8 cellular contexts compared by ENCODE assay signal in the genomic region with DNA sequence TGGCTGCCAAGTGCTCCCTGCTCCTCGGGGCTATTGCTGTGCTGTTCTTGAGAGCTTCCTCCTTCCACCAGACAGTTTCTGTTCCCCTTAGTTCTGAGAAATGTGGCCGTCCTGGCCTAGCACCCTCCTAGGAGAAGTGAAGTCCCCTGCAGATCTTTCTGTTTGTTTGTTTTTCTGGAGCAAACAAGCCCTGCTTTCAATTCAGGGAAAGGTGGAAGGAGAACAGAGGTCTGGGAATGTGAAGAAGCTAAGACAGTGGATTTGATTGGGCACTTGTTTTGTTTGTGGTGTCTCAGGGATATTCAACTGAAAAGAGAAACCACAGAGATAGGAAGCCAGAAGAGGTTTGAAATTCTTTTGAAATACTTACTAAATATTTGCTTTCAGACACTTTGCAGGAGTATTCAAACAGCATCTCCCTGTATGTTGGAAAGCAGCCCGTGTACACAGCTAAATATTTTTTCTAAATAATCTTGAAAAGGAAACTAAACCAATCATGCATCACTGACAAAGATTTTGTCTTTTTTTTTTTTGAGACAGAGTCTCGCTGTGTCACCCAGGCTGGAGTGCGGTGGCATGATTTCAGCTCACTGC. TPM values are rescaled to one million over a fixed set of nuclear protein-coding genes. Genes with fewer than 3 reads are reported as not detected.
DNase-seq lines count a peak whose midpoint lies in the region; ATAC-seq and TF ChIP-seq lines count a peak whose summit lies in the region.

No MANE protein-coding gene starts in this region.

- no peak overlapping the region for H3K18ac ChIP-seq in neuronal stem cell (ENCODE audit: low read length)

- H3K4me3 ChIP-seq in BLaER1 treated with 17β-estradiol and CSF1 and Interleukin-3, amounts not matched to agents 10 nM and 100 nM: peak overlapping the region in 2 of 10 experiments; percentile 4 to 16; a peak in 3 of 20 replicates
- no peak overlapping the region for H3K4me3 ChIP-seq in colonic mucosa
- H3K4me3 ChIP-seq in neuronal stem cell (ENCODE audit: low read length in 2 of 2): no peak overlapping the region
- H3K4me3 ChIP-seq in HAP-1: no peak overlapping the region

- H2BK12ac ChIP-seq in neuronal stem cell (ENCODE audit: low read length): no peak overlapping the region

- H3K36me3 ChIP-seq in BLaER1 treated with 17β-estradiol and CSF1 and Interleukin-3, amounts not matched to agents 10 nM and 100 nM: no peaks in the 10 kb centered on the region
- H3K36me3 ChIP-seq in colonic mucosa (no peaks in the 10 kb centered on the region), neuronal stem cell (replicated peaks in 1 of 2; ENCODE audit: control insufficient read depth in 2 of 2, insufficient read depth in 2 of 2, low read length in 2 of 2) (no peaks in the 10 kb centered on the region), HAP-1 (replicated peaks) (no peaks in the 10 kb centered on the region)

- H3K27me3 ChIP-seq in BLaER1 treated with 17β-estradiol and CSF1 and Interleukin-3, amounts not matched to agents 10 nM and 100 nM: no peaks in the 10 kb centered on the region
- H3K27me3 ChIP-seq in colonic mucosa (no peaks in the 10 kb centered on the region), neuronal stem cell (ENCODE audit: control insufficient read depth in 3 of 3, insufficient read depth in 3 of 3, low read depth in 1 of 3, low read length in 3 of 3) (peaks cover 0 to 16% (median 0%) of the 10 kb centered on the region in 3 experiments), HAP-1 (ENCODE audit: low read depth) (no peaks in the 10 kb centered on the region)

- H3K14ac ChIP-seq in neuronal stem cell (ENCODE audit: low read length): no peak overlapping the region

- H3K4me1 ChIP-seq in BLaER1 treated with 17β-estradiol and CSF1 and Interleukin-3, amounts not matched to agents 10 nM and 100 nM: peaks cover 15 to 20% (median 19%) of the 10 kb centered on the region in 10 experiments
- no peaks in the 10 kb centered on the region for H3K4me1 ChIP-seq in colonic mucosa
- H3K4me1 ChIP-seq in neuronal stem cell (ENCODE audit: control insufficient read depth in 2 of 2, insufficient read depth in 1 of 2, low read depth in 1 of 2, low read length in 2 of 2): peaks cover 0 to 5% of the 10 kb centered on the region in 2 donors
- peaks cover 12% of the 10 kb centered on the region for H3K4me1 ChIP-seq in HAP-1

- H4K91ac ChIP-seq in neuronal stem cell (ENCODE audit: low read depth, low read length, poor library complexity): no peak overlapping the region

- no peaks in the 10 kb centered on the region for H3K9me3 ChIP-seq in BLaER1 treated with 17β-estradiol and CSF1 and Interleukin-3, amounts not matched to agents 10 nM and 100 nM (replicated peaks in 1 of 11)
- H3K9me3 ChIP-seq in colonic mucosa: no peaks in the 10 kb centered on the region
- peaks cover 0 to 2% of the 10 kb centered on the region in 2 donors for H3K9me3 ChIP-seq in neuronal stem cell (replicated peaks in 1 of 2; ENCODE audit: control insufficient read depth in 2 of 2, insufficient read depth in 1 of 2, low read depth in 1 of 2, low read length in 2 of 2)
- no peaks in the 10 kb centered on the region for H3K9me3 ChIP-seq in HAP-1

- H2BK15ac ChIP-seq in neuronal stem cell (ENCODE audit: low read length): no peak overlapping the region

- peak overlapping the region; percentile 28 for H2AFZ ChIP-seq in neuronal stem cell (ENCODE audit: low read length)

- H3K27ac ChIP-seq in BLaER1 treated with 17β-estradiol and CSF1 and Interleukin-3, amounts not matched to agents 10 nM and 100 nM: peak overlapping the region in 10 of 11 experiments; percentile 32 to 83 (median 76); a peak in 20 of 22 replicates
- no peak overlapping the region for H3K27ac ChIP-seq in colonic mucosa
- H3K27ac ChIP-seq in neuronal stem cell (replicated peaks; ENCODE audit: low read length): no peak overlapping the region

- WGBS in neuronal stem cell (ENCODE audit: extremely low coverage in 2 of 2, insufficient read length in 2 of 2, insufficient replicate concordance in 1 of 2), 2 donors: no CpG with 5 or more reads among the region's 5 CpGs

- H4K20me1 ChIP-seq in BLaER1 treated with 17β-estradiol and CSF1 and Interleukin-3, amounts not matched to agents 10 nM and 100 nM: no peaks in the 10 kb centered on the region

- H2BK120ac ChIP-seq in neuronal stem cell (ENCODE audit: low read depth, low read length): no peak overlapping the region

- peak overlapping the region; percentile 56 to 77 (median 64) for H3K4me2 ChIP-seq in BLaER1 treated with 17β-estradiol and CSF1 and Interleukin-3, amounts not matched to agents 10 nM and 100 nM
- H3K4me2 ChIP-seq in neuronal stem cell (ENCODE audit: insufficient read depth, low read length, poor library complexity, severe bottlenecking): no peak overlapping the region

- H2BK5ac ChIP-seq in neuronal stem cell (ENCODE audit: low read length): no peak overlapping the region

- H2AK5ac ChIP-seq in neuronal stem cell (ENCODE audit: low read depth, low read length): no peak overlapping the region

- intact Hi-C loops in colonic mucosa (cut with DNase I): no loop called here

- H3K79me1 ChIP-seq in neuronal stem cell (ENCODE audit: low read depth, low read length): no peaks in the 10 kb centered on the region

- no peak overlapping the region for H3K23ac ChIP-seq in neuronal stem cell (ENCODE audit: low read depth, low read length, poor library complexity)

- peak overlapping the region in 10 of 11 experiments; percentile 23 to 72 (median 66); a peak in 19 of 22 replicates for H3K9ac ChIP-seq in BLaER1 treated with 17β-estradiol and CSF1 and Interleukin-3, amounts not matched to agents 10 nM and 100 nM
- no peak overlapping the region for H3K9ac ChIP-seq in colonic mucosa (ENCODE audit: low read depth in 2 of 2, low read length in 2 of 2)
- H3K9ac ChIP-seq in neuronal stem cell (ENCODE audit: low read depth, low read length, poor library complexity): no peak overlapping the region

- H4K8ac ChIP-seq in neuronal stem cell (ENCODE audit: low read depth, low read length): no peak overlapping the region

- DNase-seq in RPMI7951 (ENCODE audit: low read depth) (peak; percentile 17), colonic mucosa (peak; percentile 24), neuronal stem cell (ENCODE audit: low spot score) (no peak), HAP-1 (ENCODE audit: low spot score in 2 of 2) (no peak), NCI-H82 (lab: John Stamatoyannopoulos, UW) (no peak)

- no peak overlapping the region for H3K4ac ChIP-seq in neuronal stem cell (ENCODE audit: low read length)

- TF ChIP-seq CTCF in colonic mucosa (IDR thresholded peaks at IDR 0.05): no peak

- in situ Hi-C loops in HAP-1 (cut with MboI; ENCODE audit: low sequenced_read_pairs): no loop called here

- peak; percentile 99 for ATAC-seq in GM19025 (IDR thresholded peaks at IDR 0.05; ENCODE audit: low read depth, unreplicated experiment)
- peak; percentile 99 for ATAC-seq in HG03095 (IDR thresholded peaks at IDR 0.05; ENCODE audit: unreplicated experiment)

RNA-seq across cellular contexts. Expression of a gene that starts 36.5 kb away (rescaled TPM):
- 7.1 and 8.7 TPM in 2 replicates for total RNA-seq in RPMI7951 (2014; rRNA removed; shearing (Covaris generic))
- total RNA-seq in colonic mucosa: 1 to 10 TPM; 7.8 to 8.3 TPM
- 6.3 TPM for polyA plus RNA-seq in neuronal stem cell (2013, experiment 1 of 2)
- polyA plus RNA-seq in neuronal stem cell (2013, experiment 2 of 2): 6.2 TPM

RNA-seq across cellular contexts. Expression of a gene that starts 57.8 kb away (rescaled TPM):
- 6.8 and 13.7 TPM in 2 replicates for total RNA-seq in RPMI7951 (2014; rRNA removed; shearing (Covaris generic))
- total RNA-seq in colonic mucosa: 1 to 10 TPM; 6.2 to 6.3 TPM
- 0.11 TPM for polyA plus RNA-seq in neuronal stem cell (2013, experiment 1 of 2)
- polyA plus RNA-seq in neuronal stem cell (2013, experiment 2 of 2): 0.12 TPM

Comparison
In these comparisons a context has a peak if more than half of its experiments do, and no peak if none do; other contexts are left out.
1. H3K27ac ChIP-seq: peak in BLaER1 treated with 17β-estradiol and CSF1 and Interleukin-3, amounts not matched to agents 10 nM and 100 nM (10 of 11); none in colonic mucosa (single experiment) and neuronal stem cell (single experiment).
2. H3K9ac ChIP-seq: peak in BLaER1 treated with 17β-estradiol and CSF1 and Interleukin-3, amounts not matched to agents 10 nM and 100 nM (10 of 11); none in colonic mucosa (0 of 2) and neuronal stem cell (single experiment).
3. DNase-seq: peak in RPMI7951 (single experiment) and colonic mucosa (single experiment); none in neuronal stem cell (single experiment), HAP-1 (0 of 2) and NCI-H82 (single experiment).